ENCODE assay signal across 26 cellular contexts in genomic region chr5:1322955-1323802, GRCh38. TPM values are rescaled to one million over a fixed set of nuclear protein-coding genes. Genes with fewer than 3 reads are reported as not detected.
DNase-seq lines count a peak whose midpoint lies in the region; ATAC-seq and TF ChIP-seq lines count a peak whose summit lies in the region.
"Had no signal": no experiment of that assay in that cellular context is flagged by ENCODE, and none has a peak within 500 bp of the region (broad histone marks: within the 10 kb centered on the region; RNA-seq: fewer than 3 reads in every experiment).

No MANE protein-coding gene starts in this region.

- peak; percentile 9 for DNase-seq in activated CD8-positive, alpha-beta memory T cell treated with anti-CD3 and anti-CD28 coated beads, Interleukin-2, amount 50 U/mL, for 4 hours
- DNase-seq in activated CD8-positive, alpha-beta memory T cell treated with anti-CD3 and anti-CD28 coated beads, Interleukin-2, amount 10 ng/mL, durations not matched to agents 7 days and 5 days, result no peak
- peak; percentile 4 for DNase-seq in GM06990 (ENCODE audit: extremely low read depth, insufficient read length)
- DNase-seq in body of pancreas, result peak in 3 of 4 donors; percentile 2 to 15 (median 14)
- DNase-seq in sigmoid colon, result peak; percentile 57
- DNase-seq in erythroblast (lab: John Stamatoyannopoulos, UW), result no peak
- DNase-seq: activated CD4-positive, alpha-beta T cell treated with anti-CD3 and anti-CD28 coated beads, Interleukin-2, amount 10 ng/mL, durations not matched to agents 7 days and 5 days; activated gamma-delta T cell treated with Interleukin-2 at 50 U/mL for 16 hours; AML-193; effector memory CD8-positive, alpha-beta T cell; foreskin melanocyte; GOT3; hippocampal formation; KG1; NCI-H1694; NCI-H524 treated with DMSO at 0.1 percent for 48 hours; nephron progenitor cell had no signal

- H3K4me1 ChIP-seq in body of pancreas, result no peaks in the 10 kb centered on the region
- H3K4me1 ChIP-seq in sigmoid colon, result peaks cover 0 to 7% (median 0%) of the 10 kb centered on the region in 4 donors
- H3K4me1 ChIP-seq: adrenal gland, parathyroid adenoma had no signal

- no peak for TF ChIP-seq POLR2A in body of pancreas (IDR thresholded peaks at IDR 0.05)
- no peak for TF ChIP-seq POLR2A in sigmoid colon (IDR thresholded peaks at IDR 0.05)
- TF ChIP-seq POLR2A in erythroblast (IDR thresholded peaks at IDR 0.05; ENCODE audit: low read length), result no peak

- peaks cover 43% of the 10 kb centered on the region for H3K36me3 ChIP-seq in GM06990 (ENCODE audit: control insufficient read depth, insufficient read depth, low read length)
- peaks cover 0 to 44% of the 10 kb centered on the region in 2 donors for H3K36me3 ChIP-seq in body of pancreas (replicated peaks in 1 of 2; ENCODE audit: insufficient read depth in 1 of 2, low read depth in 2 of 2)
- H3K36me3 ChIP-seq in sigmoid colon, result peaks cover 29 to 78% (median 65%) of the 10 kb centered on the region in 4 donors

- H3K27ac Mint-ChIP-seq in activated CD8-positive, alpha-beta memory T cell treated with anti-CD3 and anti-CD28 coated beads, Interleukin-2, amount 10 ng/mL, durations not matched to agents 7 days and 5 days, result no peak overlapping the region
- H3K27ac Mint-ChIP-seq: activated CD4-positive, alpha-beta T cell treated with anti-CD3 and anti-CD28 coated beads, Interleukin-2, amount 10 ng/mL, durations not matched to agents 7 days and 5 days; effector memory CD8-positive, alpha-beta T cell; nephron progenitor cell had no signal

- WGBS in body of pancreas, 2 donors, result 86 to 88% methylated on average over 10 to 24 of the region's 24 CpGs
- 90 to 93% methylated on average over 24 of the region's 24 CpGs for WGBS in sigmoid colon, 2 donors

- H3K9me3 ChIP-seq in body of pancreas (no peaks in the 10 kb centered on the region), sigmoid colon (no peaks in the 10 kb centered on the region)
- H3K9me3 ChIP-seq: adrenal gland, esophagus muscularis mucosa, upper lobe of left lung had no signal

- H3K9me3 Mint-ChIP-seq in activated CD8-positive, alpha-beta memory T cell treated with anti-CD3 and anti-CD28 coated beads, Interleukin-2, amount 10 ng/mL, durations not matched to agents 7 days and 5 days (ENCODE audit: low read depth), result no peaks in the 10 kb centered on the region
- H3K9me3 Mint-ChIP-seq: activated CD4-positive, alpha-beta T cell treated with anti-CD3 and anti-CD28 coated beads, Interleukin-2, amount 10 ng/mL, durations not matched to agents 7 days and 5 days; effector memory CD8-positive, alpha-beta T cell had no signal

- intact Hi-C loops in body of pancreas (cut with DNase I) (no loop called here), sigmoid colon (cut with DNase I) (no loop called here)

- H3K4me3 ChIP-seq in GM06990 (replicated peaks; ENCODE audit: low read depth, low read length), result no peak overlapping the region
- no peak overlapping the region for H3K4me3 ChIP-seq in body of pancreas
- no peak overlapping the region for H3K4me3 ChIP-seq in sigmoid colon
- H3K4me3 ChIP-seq: adrenal gland, esophagus muscularis mucosa, upper lobe of left lung had no signal

- H3K27ac ChIP-seq in body of pancreas (no peak overlapping the region), sigmoid colon (no peak overlapping the region)
- H3K27ac ChIP-seq: adrenal gland, esophagus muscularis mucosa, parathyroid adenoma, upper lobe of left lung had no signal

- no peak for ATAC-seq in activated CD8-positive, alpha-beta memory T cell treated with anti-CD3 and anti-CD28 coated beads, Interleukin-2, amount 10 ng/mL, durations not matched to agents 7 days and 5 days
- no peak for ATAC-seq in body of pancreas
- no peak for ATAC-seq in HG02938 (IDR thresholded peaks at IDR 0.05; ENCODE audit: unreplicated experiment)
- no peak for ATAC-seq in GM18873 (IDR thresholded peaks at IDR 0.05; ENCODE audit: low FRiP score, unreplicated experiment)
- ATAC-seq: effector memory CD8-positive, alpha-beta T cell; Panc1; sciatic nerve had no signal

- CTCF ChIA-PET in activated CD8-positive, alpha-beta memory T cell treated with anti-CD3 and anti-CD28 coated beads, Interleukin-2, amount 10 ng/mL, durations not matched to agents 7 days and 5 days (lab: Charles Lee), result no interaction called here

- H3K4me1 Mint-ChIP-seq in activated CD8-positive, alpha-beta memory T cell treated with anti-CD3 and anti-CD28 coated beads, Interleukin-2, amount 10 ng/mL, durations not matched to agents 7 days and 5 days, result no peaks in the 10 kb centered on the region

- no peak for TF ChIP-seq CTCF in GM06990 (IDR thresholded peaks at IDR 0.05; ENCODE audit: insufficient read depth, low read length, poor library complexity, severe bottlenecking)
- TF ChIP-seq CTCF in body of pancreas (IDR thresholded peaks at IDR 0.05), result no peak
- no peak for TF ChIP-seq CTCF in sigmoid colon (IDR thresholded peaks at IDR 0.05)

- H3K27me3 ChIP-seq in GM06990 (replicated peaks; ENCODE audit: control insufficient read depth, insufficient read depth, low read length), result no peaks in the 10 kb centered on the region
- no peaks in the 10 kb centered on the region for H3K27me3 ChIP-seq in body of pancreas
- no peaks in the 10 kb centered on the region for H3K27me3 ChIP-seq in sigmoid colon
- H3K27me3 ChIP-seq: adrenal gland, esophagus muscularis mucosa, upper lobe of left lung had no signal

- no peak for TF ChIP-seq EP300 in sigmoid colon (IDR thresholded peaks at IDR 0.05)

- H3K27me3 Mint-ChIP-seq in activated CD8-positive, alpha-beta memory T cell treated with anti-CD3 and anti-CD28 coated beads, Interleukin-2, amount 10 ng/mL, durations not matched to agents 7 days and 5 days, result no peaks in the 10 kb centered on the region
- H3K27me3 Mint-ChIP-seq: activated CD4-positive, alpha-beta T cell treated with anti-CD3 and anti-CD28 coated beads, Interleukin-2, amount 10 ng/mL, durations not matched to agents 7 days and 5 days; effector memory CD8-positive, alpha-beta T cell had no signal

- H3K36me3 Mint-ChIP-seq in activated CD8-positive, alpha-beta memory T cell treated with anti-CD3 and anti-CD28 coated beads, Interleukin-2, amount 10 ng/mL, durations not matched to agents 7 days and 5 days, result peaks cover 21% of the 10 kb centered on the region

- no peak overlapping the region for H3K4me3 Mint-ChIP-seq in activated CD8-positive, alpha-beta memory T cell treated with anti-CD3 and anti-CD28 coated beads, Interleukin-2, amount 10 ng/mL, durations not matched to agents 7 days and 5 days
- H3K4me3 Mint-ChIP-seq: activated CD4-positive, alpha-beta T cell treated with anti-CD3 and anti-CD28 coated beads, Interleukin-2, amount 10 ng/mL, durations not matched to agents 7 days and 5 days; effector memory CD8-positive, alpha-beta T cell; nephron progenitor cell had no signal

RNA-seq across cellular contexts. Expression of gene CLPTM1L, which starts 21.7 kb away (rescaled TPM):
- 100 to 1,000 TPM; 107 to 115 TPM for total RNA-seq in activated CD8-positive, alpha-beta memory T cell treated with anti-CD3 and anti-CD28 coated beads, Interleukin-2, amount 10 ng/mL, durations not matched to agents 7 days and 5 days
- total RNA-seq in body of pancreas (100 to 1,000 TPM in 1 of 2 donors, 10 to 100 TPM in 1; 91.3 to 109 TPM), sigmoid colon (10 to 100 TPM; 49.5 to 67.8 (median 58.9) TPM)
- polyA plus RNA-seq in sigmoid colon, result 10 to 100 TPM; 33.1 to 90.5 (median 33.6) TPM

RNA-seq across cellular contexts. Expression of gene TERT, which starts 28.3 kb away (rescaled TPM):
- 1 to 10 TPM in 1 of 2 experiments, under 1 TPM in 1; 0.82 to 1.5 TPM for total RNA-seq in activated CD8-positive, alpha-beta memory T cell treated with anti-CD3 and anti-CD28 coated beads, Interleukin-2, amount 10 ng/mL, durations not matched to agents 7 days and 5 days
- total RNA-seq in body of pancreas (not detected), sigmoid colon (not detected)
- polyA plus RNA-seq in sigmoid colon, result 1 to 10 TPM in 1 of 3 donors, not detected in 2; 2.9 TPM
- total RNA-seq: esophagus muscularis mucosa had no signal
- polyA plus RNA-seq: adrenal gland, liver had no signal

Comparison
In these comparisons a context has a peak if more than half of its experiments do, and no peak if none do; other contexts are left out.
1. DNase-seq: peak in activated CD8-positive, alpha-beta memory T cell treated with anti-CD3 and anti-CD28 coated beads, Interleukin-2, amount 50 U/mL, for 4 hours (single experiment), GM06990 (single experiment), body of pancreas (3 of 4) and sigmoid colon (single experiment); none in activated CD8-positive, alpha-beta memory T cell treated with anti-CD3 and anti-CD28 coated beads, Interleukin-2, amount 10 ng/mL, durations not matched to agents 7 days and 5 days (single experiment) and erythroblast (0 of 2).